In the genomic region with DNA sequence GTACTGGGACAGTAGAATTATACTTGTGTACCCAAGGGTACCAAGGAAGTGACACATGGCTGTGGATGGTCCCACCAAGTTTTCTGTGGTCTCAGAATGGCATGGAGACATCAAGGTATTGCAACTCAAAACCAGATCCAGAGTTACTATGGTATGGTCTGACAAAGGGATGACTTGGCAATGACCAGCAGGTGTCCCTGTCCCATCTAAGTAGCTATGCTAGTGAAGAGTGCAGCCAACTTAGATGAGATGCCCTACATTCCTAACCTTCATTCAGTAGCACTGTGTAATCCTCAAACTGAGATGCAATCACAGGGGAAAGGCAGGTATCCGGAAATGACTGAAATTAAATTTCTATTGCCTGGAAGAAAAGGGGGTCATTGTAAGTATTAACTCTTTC, we compare ENCODE assay signal across 21 cellular contexts.
A peak's percentile ranks its signal among the peaks of the same experiment; 100 is the strongest.
DNase-seq lines count a peak whose midpoint lies in the region; ATAC-seq, FAIRE-seq and TF ChIP-seq lines count a peak whose summit lies in the region.
"Had no signal": no experiment of that assay in that cellular context is flagged by ENCODE, and none has a peak within 500 bp of the region (broad histone marks: within the 10 kb centered on the region; RNA-seq: fewer than 3 reads in every experiment).

No MANE protein-coding gene starts in this region.

- peak; percentile 30 to 50; a peak in 1 of 6 replicates for ATAC-seq in A549
- peak; percentile 63 for ATAC-seq in HCT116
- ATAC-seq: activated T-helper 17 cell treated with anti-CD3 and anti-CD28 coated beads, Interleukin-2, amount 50 U/mL, for 72 hours; body of pancreas had no signal

- H3K36me3 Mint-ChIP-seq in activated T-helper 1 cell treated with anti-CD3 and anti-CD28 coated beads, Interleukin-12 subunit alpha, Interleukin-12 subunit beta, Interleukin-2, Interleukin-4 antibody, amounts not matched to agents 30 ng/mL and 10 ng/mL and 1 ng/mL, durations not matched to agents 14 hours and 24 hours and 36 hours (ENCODE audit: low read depth): no peaks in the 10 kb centered on the region
- no peaks in the 10 kb centered on the region for H3K36me3 Mint-ChIP-seq in activated T-cell treated with anti-CD3 and anti-CD28 coated beads, Interleukin-2, amount 50 U/mL, for 24 hours (ENCODE audit: low read depth)
- H3K36me3 Mint-ChIP-seq: activated naive CD8-positive, alpha-beta T cell treated with anti-CD3 and anti-CD28 coated beads, Interleukin-2, amount 10 ng/mL, durations not matched to agents 7 days and 5 days had no signal

- CTCF ChIA-PET in A549 (lab: Yijun Ruan, JAX): interaction anchor here (1.4 kb wide), 1 partner anchor 953 kb away, joined by 3 read pairs; no protein-coding TSS in a partner anchor
- CTCF ChIA-PET in HCT116 (lab: Charles Lee): interaction anchor here (0.9 to 1.4 kb wide), 2 partner anchors 32 to 84 kb away, joined by 3 to 4 read pairs; no protein-coding TSS in a partner anchor

- H3K4me3 ChIP-seq in A549 (no peak overlapping the region), HCT116 (replicated peaks in 1 of 2; ENCODE audit: low read depth in 1 of 2, low read length in 2 of 2) (no peak overlapping the region)
- H3K4me3 ChIP-seq: body of pancreas, smooth muscle cell, stomach, upper lobe of left lung had no signal

- H3K9ac ChIP-seq in HCT116 (ENCODE audit: low read length): no peak overlapping the region

- H3K79me2 ChIP-seq in HCT116 (ENCODE audit: insufficient read depth, low read length): no peaks in the 10 kb centered on the region

- TF ChIP-seq RAD21 in A549 (conservative IDR thresholded peaks at IDR 0.05 in 1 of 2, IDR thresholded peaks at IDR 0.05 in 1 of 2) (no peak), HCT116 (IDR thresholded peaks at IDR 0.05; ENCODE audit: low read depth) (no peak)

- DNase-seq in A549 (ENCODE audit: low read depth in 1 of 2, low spot score in 1 of 2) (peak in 1 of 2 experiments; percentile 13), HCT116 (ENCODE audit: low read depth, low spot score) (peak; percentile 4), RPMI8226 (peak; percentile 3), iPS DF 19.7 (ENCODE audit: low read depth, low spot score) (peak; percentile 9), SW480 (ENCODE audit: low spot score) (no peak), hepatic stellate cell (ENCODE audit: low spot score) (no peak)
- no peak for DNase-seq in activated T-helper 1 cell treated with anti-CD3 and anti-CD28 coated beads, Interleukin-12 subunit alpha, Interleukin-12 subunit beta, Interleukin-2, Interleukin-4 antibody, amounts not matched to agents 30 ng/mL and 10 ng/mL and 1 ng/mL, durations not matched to agents 14 hours and 24 hours and 36 hours (ENCODE audit: low spot score)
- no peak for DNase-seq in activated T-cell treated with anti-CD3 and anti-CD28 coated beads, Interleukin-2, amount 50 U/mL, for 24 hours
- DNase-seq: activated CD4-positive, alpha-beta T cell treated with anti-CD3 and anti-CD28 coated beads for 4 hours; activated naive CD8-positive, alpha-beta T cell treated with anti-CD3 and anti-CD28 coated beads, Interleukin-2, amount 10 ng/mL, durations not matched to agents 7 days and 5 days; body of pancreas; GDM1; mammary epithelial cell; MV-4-11; NCI-H2029 treated with DMSO at 0.1 percent for 48 hours; stimulated activated CD4-positive, alpha-beta T cell treated with anti-CD3 and anti-CD28 coated beads, Interleukin-4, amount 100 ng/mL, for 24 hours; stomach; upper lobe of left lung had no signal

- RAD21 ChIA-PET in HCT116 (lab: Charles Lee; ENCODE audit: low non-redundant PET in 1 of 2, low total read pairs in 2 of 2, uncharacterized antibody in 2 of 2, unreplicated experiment in 2 of 2): no interaction called here

- H3K4me1 ChIP-seq in A549: no peaks in the 10 kb centered on the region
- no peaks in the 10 kb centered on the region for H3K4me1 ChIP-seq in HCT116 (ENCODE audit: control insufficient read depth in 1 of 2, insufficient read depth in 2 of 2, low read length in 2 of 2)
- H3K4me1 ChIP-seq: body of pancreas, stomach had no signal

- POLR2A ChIA-PET in A549 (lab: Yijun Ruan, JAX): no interaction called here
- POLR2A ChIA-PET in HCT116 (lab: Charles Lee): no interaction called here

- H3K4me1 Mint-ChIP-seq in activated T-helper 1 cell treated with anti-CD3 and anti-CD28 coated beads, Interleukin-12 subunit alpha, Interleukin-12 subunit beta, Interleukin-2, Interleukin-4 antibody, amounts not matched to agents 30 ng/mL and 10 ng/mL and 1 ng/mL, durations not matched to agents 14 hours and 24 hours and 36 hours (ENCODE audit: low read depth): no peaks in the 10 kb centered on the region
- no peaks in the 10 kb centered on the region for H3K4me1 Mint-ChIP-seq in activated T-cell treated with anti-CD3 and anti-CD28 coated beads, Interleukin-2, amount 50 U/mL, for 24 hours (ENCODE audit: low read depth)
- H3K4me1 Mint-ChIP-seq: activated naive CD8-positive, alpha-beta T cell treated with anti-CD3 and anti-CD28 coated beads, Interleukin-2, amount 10 ng/mL, durations not matched to agents 7 days and 5 days; activated T-helper 17 cell treated with anti-CD3 and anti-CD28 coated beads, Interleukin-2, amount 50 U/mL, for 72 hours had no signal

- TF ChIP-seq CTCF in A549 (IDR thresholded peaks at IDR 0.05) (no peak), HCT116 (IDR thresholded peaks at IDR 0.05 in 2 of 3, conservative IDR thresholded peaks at IDR 0.05 in 1 of 3; ENCODE audit: borderline replicate concordance in 1 of 3, insufficient read depth in 1 of 3, low read depth in 2 of 3, low read length in 2 of 3) (peak in 2 of 3 experiments; percentile 15 to 22; a peak in 3 of 6 replicates)

- 76% methylated on average over 1 of the region's 1 CpG for WGBS in A549 (ENCODE audit: missing lambda C conversion rate)

- TF ChIP-seq EP300 in A549 (IDR thresholded peaks at IDR 0.05): no peak

- intact Hi-C loops in HCT116 (cut with micrococcal nuclease): no loop called here
- intact Hi-C loops in activated T-helper 1 cell treated with anti-CD3 and anti-CD28 coated beads, Interleukin-12 subunit alpha, Interleukin-12 subunit beta, Interleukin-2, Interleukin-4 antibody, amounts not matched to agents 30 ng/mL and 10 ng/mL and 1 ng/mL, durations not matched to agents 14 hours and 24 hours and 36 hours (cut with micrococcal nuclease): no loop called here

- H3K9me3 Mint-ChIP-seq in activated T-helper 1 cell treated with anti-CD3 and anti-CD28 coated beads, Interleukin-12 subunit alpha, Interleukin-12 subunit beta, Interleukin-2, Interleukin-4 antibody, amounts not matched to agents 30 ng/mL and 10 ng/mL and 1 ng/mL, durations not matched to agents 14 hours and 24 hours and 36 hours: peaks cover 8% of the 10 kb centered on the region
- H3K9me3 Mint-ChIP-seq in activated T-cell treated with anti-CD3 and anti-CD28 coated beads, Interleukin-2, amount 50 U/mL, for 24 hours: peaks cover 11% of the 10 kb centered on the region

- BruUV-seq in HCT116 (replicated peaks; lab: Mats Ljungman, UMichigan): no TSS peak

- FAIRE-seq in A549 (lab: Jason Lieb, UNC): no peak

- H3K27me3 ChIP-seq in HCT116 (ENCODE audit: insufficient read depth, low read length): no peaks in the 10 kb centered on the region
- H3K27me3 ChIP-seq: body of pancreas, stomach, upper lobe of left lung had no signal

- no peaks in the 10 kb centered on the region for H4K20me1 ChIP-seq in HCT116 (ENCODE audit: insufficient read depth)

- no peak overlapping the region for H3K27ac ChIP-seq in A549
- H3K27ac ChIP-seq in HCT116 (ENCODE audit: low read depth, low read length): no peak overlapping the region
- H3K27ac ChIP-seq: body of pancreas, stomach, upper lobe of left lung had no signal

- H2AFZ ChIP-seq in HCT116 (ENCODE audit: low read depth, low read length, poor library complexity, severe bottlenecking): no peak overlapping the region

- no peak overlapping the region for H3K27ac Mint-ChIP-seq in activated T-helper 1 cell treated with anti-CD3 and anti-CD28 coated beads, Interleukin-12 subunit alpha, Interleukin-12 subunit beta, Interleukin-2, Interleukin-4 antibody, amounts not matched to agents 30 ng/mL and 10 ng/mL and 1 ng/mL, durations not matched to agents 14 hours and 24 hours and 36 hours
- H3K27ac Mint-ChIP-seq in activated T-cell treated with anti-CD3 and anti-CD28 coated beads, Interleukin-2, amount 50 U/mL, for 24 hours: no peak overlapping the region
- H3K27ac Mint-ChIP-seq: activated naive CD8-positive, alpha-beta T cell treated with anti-CD3 and anti-CD28 coated beads, Interleukin-2, amount 10 ng/mL, durations not matched to agents 7 days and 5 days; activated T-helper 17 cell treated with anti-CD3 and anti-CD28 coated beads, Interleukin-2, amount 50 U/mL, for 72 hours; CD14-positive monocyte had no signal

- H3K9me2 ChIP-seq in HCT116 (ENCODE audit: insufficient read depth): no peaks in the 10 kb centered on the region

- H3K4me2 ChIP-seq in A549 (no peak overlapping the region), HCT116 (ENCODE audit: low read length) (no peak overlapping the region)
- H3K4me2 ChIP-seq: smooth muscle cell had no signal

- H3K27me3 Mint-ChIP-seq in activated T-helper 1 cell treated with anti-CD3 and anti-CD28 coated beads, Interleukin-12 subunit alpha, Interleukin-12 subunit beta, Interleukin-2, Interleukin-4 antibody, amounts not matched to agents 30 ng/mL and 10 ng/mL and 1 ng/mL, durations not matched to agents 14 hours and 24 hours and 36 hours (ENCODE audit: insufficient read depth): peaks cover 5% of the 10 kb centered on the region
- peaks cover 6% of the 10 kb centered on the region for H3K27me3 Mint-ChIP-seq in activated T-cell treated with anti-CD3 and anti-CD28 coated beads, Interleukin-2, amount 50 U/mL, for 24 hours
- H3K27me3 Mint-ChIP-seq: activated naive CD8-positive, alpha-beta T cell treated with anti-CD3 and anti-CD28 coated beads, Interleukin-2, amount 10 ng/mL, durations not matched to agents 7 days and 5 days had no signal

- no peak for TF ChIP-seq POLR2A in A549 (IDR thresholded peaks at IDR 0.05; ENCODE audit: low read length)
- TF ChIP-seq POLR2A in HCT116 (IDR thresholded peaks at IDR 0.05; ENCODE audit: borderline replicate concordance, extremely low read depth, insufficient read depth, insufficient read length): no peak

- H3K36me3 ChIP-seq in HCT116 (ENCODE audit: control insufficient read depth in 1 of 2, insufficient read depth in 2 of 2, low read length in 2 of 2): no peaks in the 10 kb centered on the region
- H3K36me3 ChIP-seq: stomach, upper lobe of left lung had no signal

- H3K4me3 Mint-ChIP-seq in activated T-helper 1 cell treated with anti-CD3 and anti-CD28 coated beads, Interleukin-12 subunit alpha, Interleukin-12 subunit beta, Interleukin-2, Interleukin-4 antibody, amounts not matched to agents 30 ng/mL and 10 ng/mL and 1 ng/mL, durations not matched to agents 14 hours and 24 hours and 36 hours: no peak overlapping the region
- no peak overlapping the region for H3K4me3 Mint-ChIP-seq in activated T-cell treated with anti-CD3 and anti-CD28 coated beads, Interleukin-2, amount 50 U/mL, for 24 hours
- H3K4me3 Mint-ChIP-seq: activated naive CD8-positive, alpha-beta T cell treated with anti-CD3 and anti-CD28 coated beads, Interleukin-2, amount 10 ng/mL, durations not matched to agents 7 days and 5 days; activated T-helper 17 cell treated with anti-CD3 and anti-CD28 coated beads, Interleukin-2, amount 50 U/mL, for 72 hours; CD14-positive monocyte had no signal

- H3K9me3 ChIP-seq in A549 (no peaks in the 10 kb centered on the region), HCT116 (ENCODE audit: control insufficient read depth in 1 of 2, insufficient read depth in 1 of 2, low read depth in 1 of 2, low read length in 2 of 2) (no peaks in the 10 kb centered on the region)
- H3K9me3 ChIP-seq: body of pancreas had no signal

Comparison
In these comparisons a context has a peak if more than half of its experiments do, and no peak if none do; other contexts are left out.
1. DNase-seq: peak in HCT116 (single experiment), RPMI8226 (single experiment) and iPS DF 19.7 (single experiment); none in activated T-helper 1 cell treated with anti-CD3 and anti-CD28 coated beads, Interleukin-12 subunit alpha, Interleukin-12 subunit beta, Interleukin-2, Interleukin-4 antibody, amounts not matched to agents 30 ng/mL and 10 ng/mL and 1 ng/mL, durations not matched to agents 14 hours and 24 hours and 36 hours (single experiment), SW480 (single experiment), activated T-cell treated with anti-CD3 and anti-CD28 coated beads, Interleukin-2, amount 50 U/mL, for 24 hours (single experiment) and hepatic stellate cell (single experiment).
2. Of the 6 proteins assayed by ChIP-seq in both A549 and HCT116: peak only in A549: none; only in HCT116: CTCF; in both: none; in neither: 5.